Comparison of ENCODE assay signal across 35 cellular contexts in genomic region chr11:111860257-111860656, GRCh38. TPM values are rescaled to one million over a fixed set of nuclear protein-coding genes. Genes with fewer than 3 reads are reported as not detected.
"Had no signal": no experiment of that assay in that cellular context is flagged by ENCODE, and none has a peak within 500 bp of the region (broad histone marks: within the 10 kb centered on the region; RNA-seq: fewer than 3 reads in every experiment).

No MANE protein-coding gene starts in this region.

- H3K27ac Mint-ChIP-seq: activated CD4-positive, alpha-beta memory T cell treated with anti-CD3 and anti-CD28 coated beads, Interleukin-2, amount 10 ng/mL, durations not matched to agents 7 days and 5 days; activated CD4-positive, alpha-beta T cell treated with anti-CD3 and anti-CD28 coated beads for 36 hours; activated CD4-positive, alpha-beta T cell treated with anti-CD3 and anti-CD28 coated beads, Interleukin-2, amount 10 ng/mL, durations not matched to agents 24 days and 14 days; activated naive CD4-positive, alpha-beta T cell treated with anti-CD3 and anti-CD28 coated beads, Interleukin-2, amount 10 ng/mL, durations not matched to agents 7 days and 5 days; activated naive CD4-positive, alpha-beta T cell treated with anti-CD3 and anti-CD28 coated beads, Interleukin-2, amount 50 U/mL, for 72 hours; activated naive CD8-positive, alpha-beta T cell treated with anti-CD3 and anti-CD28 coated beads, Interleukin-2, amount 10 ng/mL, durations not matched to agents 7 days and 5 days; activated T-cell treated with anti-CD3 and anti-CD28 coated beads, Interleukin-2, amount 50 U/mL, for 24 hours; activated T-cell treated with anti-CD3 and anti-CD28 coated beads, Interleukin-2, amount 50 U/mL, for 72 hours; dendritic cell treated with granulocyte-macrophage colony-stimulating factor and Interleukin-4, amounts not matched to agents 40 ng/mL and 50 ng/mL, for 4 days; endodermal cell; T-helper 17 cell; T-helper 2 cell treated with Interferon-gamma antibody and Interleukin-4, amounts not matched to agents 5 μg/mL and 100 μg/mL, for 36 hours had no signal

- H3K4me3 Mint-ChIP-seq: activated CD4-positive, alpha-beta memory T cell treated with anti-CD3 and anti-CD28 coated beads, Interleukin-2, amount 10 ng/mL, durations not matched to agents 7 days and 5 days; activated CD4-positive, alpha-beta T cell treated with anti-CD3 and anti-CD28 coated beads for 36 hours; activated CD4-positive, alpha-beta T cell treated with anti-CD3 and anti-CD28 coated beads, Interleukin-2, amount 10 ng/mL, durations not matched to agents 24 days and 14 days; activated naive CD4-positive, alpha-beta T cell treated with anti-CD3 and anti-CD28 coated beads, Interleukin-2, amount 10 ng/mL, durations not matched to agents 7 days and 5 days; activated naive CD8-positive, alpha-beta T cell treated with anti-CD3 and anti-CD28 coated beads, Interleukin-2, amount 10 ng/mL, durations not matched to agents 7 days and 5 days; activated T-cell treated with anti-CD3 and anti-CD28 coated beads, Interleukin-2, amount 50 U/mL, for 24 hours; activated T-cell treated with anti-CD3 and anti-CD28 coated beads, Interleukin-2, amount 50 U/mL, for 72 hours; central memory CD8-positive, alpha-beta T cell; dendritic cell treated with granulocyte-macrophage colony-stimulating factor and Interleukin-4, amounts not matched to agents 40 ng/mL and 50 ng/mL, for 4 days; endodermal cell; T-helper 17 cell; T-helper 2 cell treated with Interferon-gamma antibody and Interleukin-4, amounts not matched to agents 5 μg/mL and 100 μg/mL, for 36 hours had no signal

- ATAC-seq: activated CD4-positive, alpha-beta T cell treated with anti-CD3 and anti-CD28 coated beads for 36 hours; activated naive CD4-positive, alpha-beta T cell treated with anti-CD3 and anti-CD28 coated beads, Interleukin-2, amount 50 U/mL, for 72 hours; activated T-cell treated with anti-CD3 and anti-CD28 coated beads, Interleukin-2, amount 50 U/mL, for 72 hours; esophagus mucosa; foreskin keratinocyte; gastrocnemius medialis; T-helper 17 cell had no signal

- DNase-seq: activated CD4-positive, alpha-beta memory T cell treated with anti-CD3 and anti-CD28 coated beads, Interleukin-2, amount 10 ng/mL, durations not matched to agents 7 days and 5 days; activated CD4-positive, alpha-beta T cell treated with anti-CD3 and anti-CD28 coated beads for 36 hours; activated CD4-positive, alpha-beta T cell treated with anti-CD3 and anti-CD28 coated beads, Interleukin-2, amount 10 ng/mL, durations not matched to agents 24 days and 14 days; activated CD4-positive, alpha-beta T cell treated with anti-CD3 and anti-CD28 coated beads, Interleukin-2, amount 50 U/mL, for 4 hours; activated CD4-positive, CD25-positive, alpha-beta regulatory T cell; activated CD4-positive, CD25-positive, alpha-beta regulatory T cell treated with anti-CD3 and anti-CD28 coated beads, Interleukin-2, amount 50 U/mL, for 72 hours; activated CD8-positive, alpha-beta memory T cell treated with anti-CD3 and anti-CD28 coated beads, Interleukin-2, amount 50 U/mL, for 48 hours; activated gamma-delta T cell; activated naive CD4-positive, alpha-beta T cell; activated naive CD4-positive, alpha-beta T cell treated with anti-CD3 and anti-CD28 coated beads, Interleukin-2, amount 10 ng/mL, durations not matched to agents 7 days and 5 days; activated naive CD8-positive, alpha-beta T cell treated with anti-CD3 and anti-CD28 coated beads, Interleukin-2, amount 10 ng/mL, durations not matched to agents 7 days and 5 days; activated T-cell treated with anti-CD3 and anti-CD28 coated beads for 4 hours; activated T-cell treated with anti-CD3 and anti-CD28 coated beads, Interleukin-2, amount 50 U/mL, for 24 hours; activated T-cell treated with anti-CD3 and anti-CD28 coated beads, Interleukin-2, amount 50 U/mL, for 72 hours; amniotic stem cell; anterior cingulate cortex; brain microvascular endothelial cell; dorsolateral prefrontal cortex; effector memory CD4-positive, alpha-beta T cell; endodermal cell; foreskin keratinocyte; gastrocnemius medialis; T-helper 1 cell; T-helper 17 cell; T1000 had no signal

- H3K4me1 Mint-ChIP-seq: activated CD4-positive, alpha-beta memory T cell treated with anti-CD3 and anti-CD28 coated beads, Interleukin-2, amount 10 ng/mL, durations not matched to agents 7 days and 5 days; activated CD4-positive, alpha-beta T cell treated with anti-CD3 and anti-CD28 coated beads for 36 hours; activated CD4-positive, alpha-beta T cell treated with anti-CD3 and anti-CD28 coated beads, Interleukin-2, amount 10 ng/mL, durations not matched to agents 24 days and 14 days; activated naive CD4-positive, alpha-beta T cell treated with anti-CD3 and anti-CD28 coated beads, Interleukin-2, amount 10 ng/mL, durations not matched to agents 7 days and 5 days; activated naive CD8-positive, alpha-beta T cell treated with anti-CD3 and anti-CD28 coated beads, Interleukin-2, amount 10 ng/mL, durations not matched to agents 7 days and 5 days; central memory CD8-positive, alpha-beta T cell; endodermal cell; T-helper 17 cell had no signal

- H3K27me3 Mint-ChIP-seq: activated CD4-positive, alpha-beta memory T cell treated with anti-CD3 and anti-CD28 coated beads, Interleukin-2, amount 10 ng/mL, durations not matched to agents 7 days and 5 days; activated CD4-positive, alpha-beta T cell treated with anti-CD3 and anti-CD28 coated beads for 36 hours; activated CD4-positive, alpha-beta T cell treated with anti-CD3 and anti-CD28 coated beads, Interleukin-2, amount 10 ng/mL, durations not matched to agents 24 days and 14 days; activated naive CD4-positive, alpha-beta T cell treated with anti-CD3 and anti-CD28 coated beads, Interleukin-2, amount 10 ng/mL, durations not matched to agents 7 days and 5 days; activated naive CD8-positive, alpha-beta T cell treated with anti-CD3 and anti-CD28 coated beads, Interleukin-2, amount 10 ng/mL, durations not matched to agents 7 days and 5 days; activated T-cell treated with anti-CD3 and anti-CD28 coated beads, Interleukin-2, amount 50 U/mL, for 24 hours; central memory CD8-positive, alpha-beta T cell; dendritic cell treated with granulocyte-macrophage colony-stimulating factor and Interleukin-4, amounts not matched to agents 40 ng/mL and 50 ng/mL, for 4 days; T-helper 17 cell had no signal

- H3K9me3 ChIP-seq: gastrocnemius medialis had no signal

- H3K9me3 Mint-ChIP-seq: activated CD4-positive, alpha-beta memory T cell treated with anti-CD3 and anti-CD28 coated beads, Interleukin-2, amount 10 ng/mL, durations not matched to agents 7 days and 5 days; activated CD4-positive, alpha-beta T cell treated with anti-CD3 and anti-CD28 coated beads, Interleukin-2, amount 10 ng/mL, durations not matched to agents 24 days and 14 days; activated naive CD4-positive, alpha-beta T cell treated with anti-CD3 and anti-CD28 coated beads, Interleukin-2, amount 10 ng/mL, durations not matched to agents 7 days and 5 days; activated naive CD4-positive, alpha-beta T cell treated with anti-CD3 and anti-CD28 coated beads, Interleukin-2, amount 50 U/mL, for 72 hours; activated naive CD8-positive, alpha-beta T cell treated with anti-CD3 and anti-CD28 coated beads, Interleukin-2, amount 10 ng/mL, durations not matched to agents 7 days and 5 days; activated T-cell treated with anti-CD3 and anti-CD28 coated beads, Interleukin-2, amount 50 U/mL, for 24 hours; activated T-cell treated with anti-CD3 and anti-CD28 coated beads, Interleukin-2, amount 50 U/mL, for 72 hours; central memory CD8-positive, alpha-beta T cell; dendritic cell treated with granulocyte-macrophage colony-stimulating factor and Interleukin-4, amounts not matched to agents 40 ng/mL and 50 ng/mL, for 4 days; endodermal cell; T-helper 2 cell treated with Interferon-gamma antibody and Interleukin-4, amounts not matched to agents 5 μg/mL and 100 μg/mL, for 36 hours had no signal

- H3K4me3 ChIP-seq: coronary artery, dorsolateral prefrontal cortex, gastrocnemius medialis had no signal

- H3K4me1 ChIP-seq: foreskin keratinocyte, gastrocnemius medialis had no signal

RNA-seq across cellular contexts. Expression of gene CRYAB, which starts 51.3 kb away (rescaled TPM):
- total RNA-seq: activated CD4-positive, alpha-beta memory T cell treated with anti-CD3 and anti-CD28 coated beads, Interleukin-2, amount 10 ng/mL, durations not matched to agents 7 days and 5 days; activated CD4-positive, alpha-beta T cell treated with anti-CD3 and anti-CD28 coated beads for 36 hours; activated CD4-positive, alpha-beta T cell treated with anti-CD3 and anti-CD28 coated beads, Interleukin-2, amount 10 ng/mL, durations not matched to agents 24 days and 14 days; activated naive CD4-positive, alpha-beta T cell treated with anti-CD3 and anti-CD28 coated beads, Interleukin-2, amount 50 U/mL, for 72 hours; activated naive CD8-positive, alpha-beta T cell treated with anti-CD3 and anti-CD28 coated beads, Interleukin-2, amount 10 ng/mL, durations not matched to agents 7 days and 5 days; activated T-cell treated with anti-CD3 and anti-CD28 coated beads, Interleukin-2, amount 50 U/mL, for 72 hours; bronchial epithelial cell; T-helper 17 cell had no signal

RNA-seq across cellular contexts. Expression of gene HSPB2, which starts 52.3 kb away (rescaled TPM):
- total RNA-seq: activated CD4-positive, alpha-beta memory T cell treated with anti-CD3 and anti-CD28 coated beads, Interleukin-2, amount 10 ng/mL, durations not matched to agents 7 days and 5 days; activated CD4-positive, alpha-beta T cell treated with anti-CD3 and anti-CD28 coated beads for 36 hours; activated CD4-positive, alpha-beta T cell treated with anti-CD3 and anti-CD28 coated beads, Interleukin-2, amount 10 ng/mL, durations not matched to agents 24 days and 14 days; activated naive CD4-positive, alpha-beta T cell treated with anti-CD3 and anti-CD28 coated beads, Interleukin-2, amount 50 U/mL, for 72 hours; astrocyte; bronchial epithelial cell; epithelial cell of proximal tubule; foreskin keratinocyte; glomerular endothelial cell; T-helper 17 cell had no signal
